Comparison of ENCODE assay signal across 20 cellular contexts in the genomic region with DNA sequence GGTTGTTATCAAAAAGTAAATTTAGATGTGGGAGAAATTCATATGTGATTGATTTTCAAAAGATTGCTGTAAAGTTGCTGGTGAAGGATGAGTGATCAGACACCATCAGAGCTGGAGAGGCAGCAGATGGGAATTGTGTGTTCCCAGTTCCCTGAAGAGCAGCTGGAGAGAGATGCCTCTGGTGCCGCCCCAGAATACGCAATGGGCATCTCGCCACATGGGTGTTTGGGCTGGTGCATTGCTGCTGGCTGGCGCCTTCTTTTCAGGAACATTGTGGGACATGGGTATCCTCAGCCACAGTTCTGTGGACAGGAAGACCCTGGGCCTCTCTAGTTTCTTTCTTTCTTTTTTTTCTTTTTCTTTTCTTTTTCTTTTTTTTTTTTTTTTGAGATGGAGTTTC. TPM values are rescaled to one million over a fixed set of nuclear protein-coding genes. Genes with fewer than 3 reads are reported as not detected.
DNase-seq lines count a peak whose midpoint lies in the region; ATAC-seq and TF ChIP-seq lines count a peak whose summit lies in the region.
"Had no signal": no experiment of that assay in that cellular context is flagged by ENCODE, and none has a peak within 500 bp of the region (broad histone marks: within the 10 kb centered on the region; RNA-seq: fewer than 3 reads in every experiment).

No MANE protein-coding gene starts in this region.

- peaks cover 14 to 26% of the 10 kb centered on the region in 2 experiments for H3K36me3 ChIP-seq in trophoblast cell (ENCODE audit: control insufficient read depth in 1 of 2, insufficient read depth in 2 of 2, low read length in 2 of 2)

- peaks cover 2% of the 10 kb centered on the region for H3K79me2 ChIP-seq in trophoblast cell (ENCODE audit: control insufficient read depth, insufficient read depth, low read length, poor library complexity)

- no peak overlapping the region for H2BK12ac ChIP-seq in trophoblast cell (ENCODE audit: low read length)

- H3K79me1 ChIP-seq in trophoblast cell (ENCODE audit: low read length): no peaks in the 10 kb centered on the region

- WGBS in trophoblast cell (ENCODE audit: extremely low coverage, insufficient coverage, insufficient read length): no CpG with 5 or more reads among the region's 4 CpGs

- peak overlapping the region; percentile 67 for H3K4me3 Mint-ChIP-seq in glutamatergic neuron (ENCODE audit: unreplicated experiment)
- H3K4me3 Mint-ChIP-seq: activated CD4-positive, alpha-beta T cell treated with anti-CD3 and anti-CD28 coated beads, Interleukin-2, amount 10 ng/mL, durations not matched to agents 7 days and 5 days; activated naive CD8-positive, alpha-beta T cell treated with anti-CD3 and anti-CD28 coated beads, Interleukin-2, amount 50 U/mL, for 24 hours; natural killer cell had no signal

- H2AFZ ChIP-seq in trophoblast cell (ENCODE audit: insufficient read depth, low read length, poor library complexity): no peak overlapping the region

- H2AK5ac ChIP-seq in trophoblast cell (ENCODE audit: low read length): no peak overlapping the region

- TF ChIP-seq CTCF in glutamatergic neuron (IDR thresholded peaks at IDR 0.05; ENCODE audit: partially characterized antibody, unreplicated experiment): no peak

- H3K27ac Mint-ChIP-seq in glutamatergic neuron (ENCODE audit: unreplicated experiment): peak overlapping the region; percentile 68
- H3K27ac Mint-ChIP-seq: activated CD4-positive, alpha-beta T cell treated with anti-CD3 and anti-CD28 coated beads, Interleukin-2, amount 10 ng/mL, durations not matched to agents 7 days and 5 days; activated naive CD8-positive, alpha-beta T cell treated with anti-CD3 and anti-CD28 coated beads, Interleukin-2, amount 50 U/mL, for 24 hours; natural killer cell had no signal

- no peak overlapping the region for H2BK5ac ChIP-seq in trophoblast cell (ENCODE audit: low read depth, low read length, poor library complexity)

- DNase-seq in D341Med (ENCODE audit: low spot score) (peak; percentile 49), NCI-H2171 (lab: John Stamatoyannopoulos, UW) (peak; percentile 13), glutamatergic neuron (no peak), trophoblast cell (no peak), COR-L47 (lab: John Stamatoyannopoulos, UW) (no peak), NCI-H510A treated with DMSO at 0.1 percent for 48 hours (lab: John Stamatoyannopoulos, UW) (no peak)
- DNase-seq: activated CD4-positive, alpha-beta T cell treated with anti-CD3 and anti-CD28 coated beads, Interleukin-2, amount 10 ng/mL, durations not matched to agents 7 days and 5 days; activated effector memory CD4-positive, alpha-beta T cell treated with Interleukin-2 at 50 U/mL for 16 hours; activated naive CD8-positive, alpha-beta T cell treated with anti-CD3 and anti-CD28 coated beads, Interleukin-2, amount 50 U/mL, for 24 hours; brain microvascular endothelial cell; DMS79 treated with DMSO at 0.1 percent for 48 hours; left colon; natural killer cell; NCI-H1436; stimulated activated CD4-positive, alpha-beta T cell treated with anti-CD3 and anti-CD28 coated beads, Interleukin-1b, Interleukin-23, amount 100 ng/mL, for 48 hours; T-helper 1 cell had no signal

- H4K8ac ChIP-seq in trophoblast cell (ENCODE audit: low read depth, low read length): no peak overlapping the region

- no peaks in the 10 kb centered on the region for H3K9me3 ChIP-seq in trophoblast cell (ENCODE audit: insufficient read depth, low read depth, low read length)
- H3K9me3 ChIP-seq: SJSA1 had no signal

- no peak overlapping the region for H3K14ac ChIP-seq in trophoblast cell (ENCODE audit: low read length)

- H3K4me1 ChIP-seq in trophoblast cell (ENCODE audit: control insufficient read depth in 1 of 2, insufficient read depth in 2 of 2, low read length in 2 of 2): peaks cover 2% of the 10 kb centered on the region in 2 experiments

- H3K36me3 Mint-ChIP-seq in glutamatergic neuron (ENCODE audit: unreplicated experiment): no peaks in the 10 kb centered on the region

- no peak overlapping the region for H3K18ac ChIP-seq in trophoblast cell (ENCODE audit: low read length)

- no peak overlapping the region for H4K12ac ChIP-seq in trophoblast cell (ENCODE audit: low read depth, low read length)

- no peak overlapping the region for H3K23ac ChIP-seq in trophoblast cell (ENCODE audit: low read length)

- H3K27me3 ChIP-seq in trophoblast cell (ENCODE audit: insufficient read depth, low read length): no peaks in the 10 kb centered on the region
- H3K27me3 ChIP-seq: brain microvascular endothelial cell, SJSA1 had no signal

- H3K4me1 Mint-ChIP-seq in glutamatergic neuron (ENCODE audit: low read depth, unreplicated experiment): peaks cover 12% of the 10 kb centered on the region

- no peak overlapping the region for H4K91ac ChIP-seq in trophoblast cell (ENCODE audit: low read depth, low read length)

- H3K27me3 Mint-ChIP-seq in glutamatergic neuron (ENCODE audit: unreplicated experiment): peaks cover 2% of the 10 kb centered on the region
- H3K27me3 Mint-ChIP-seq: activated CD4-positive, alpha-beta T cell treated with anti-CD3 and anti-CD28 coated beads, Interleukin-2, amount 10 ng/mL, durations not matched to agents 7 days and 5 days; activated naive CD8-positive, alpha-beta T cell treated with anti-CD3 and anti-CD28 coated beads, Interleukin-2, amount 50 U/mL, for 24 hours had no signal

- H3K27ac ChIP-seq in trophoblast cell (ENCODE audit: low read depth, low read length): no peak overlapping the region
- H3K27ac ChIP-seq: brain microvascular endothelial cell, SJSA1 had no signal

- no peaks in the 10 kb centered on the region for H3K9me3 Mint-ChIP-seq in glutamatergic neuron (ENCODE audit: unreplicated experiment)
- H3K9me3 Mint-ChIP-seq: activated CD4-positive, alpha-beta T cell treated with anti-CD3 and anti-CD28 coated beads, Interleukin-2, amount 10 ng/mL, durations not matched to agents 7 days and 5 days; activated naive CD8-positive, alpha-beta T cell treated with anti-CD3 and anti-CD28 coated beads, Interleukin-2, amount 50 U/mL, for 24 hours; natural killer cell had no signal

- H3K4me2 ChIP-seq in trophoblast cell (ENCODE audit: low read length): no peak overlapping the region

- peak overlapping the region; percentile 21 for H3K4ac ChIP-seq in trophoblast cell (ENCODE audit: low read depth, low read length)

- no peak overlapping the region for H3K4me3 ChIP-seq in trophoblast cell (ENCODE audit: low read depth, low read length)
- H3K4me3 ChIP-seq: GM12878, SJSA1 had no signal

- ATAC-seq in GM21529 (IDR thresholded peaks at IDR 0.05; ENCODE audit: unreplicated experiment): no peak
- ATAC-seq: activated naive CD8-positive, alpha-beta T cell treated with anti-CD3 and anti-CD28 coated beads, Interleukin-2, amount 50 U/mL, for 24 hours; GM12878; left colon; natural killer cell; Panc1 had no signal

- no peak overlapping the region for H2BK120ac ChIP-seq in trophoblast cell (ENCODE audit: insufficient read depth, low read length, poor library complexity)

- H3K9ac ChIP-seq in trophoblast cell (ENCODE audit: low read length): peak overlapping the region; percentile 43

RNA-seq across cellular contexts. Expression of gene ATG4B, which starts 11.9 kb away (rescaled TPM):
- 115 TPM for total RNA-seq in glutamatergic neuron (ENCODE audit: unreplicated experiment)
- 76.3 and 77.4 TPM in 2 replicates for polyA plus RNA-seq in trophoblast cell (2013)

RNA-seq across cellular contexts. Expression of gene THAP4, which starts 12.5 kb away (rescaled TPM):
- total RNA-seq in glutamatergic neuron (ENCODE audit: unreplicated experiment): 32.4 TPM
- polyA plus RNA-seq in trophoblast cell (2013): 45.4 and 47.2 TPM in 2 replicates

RNA-seq across cellular contexts. Expression of gene DTYMK, which starts 37.2 kb away (rescaled TPM):
- 32.8 TPM for total RNA-seq in glutamatergic neuron (ENCODE audit: unreplicated experiment)
- 37.3 and 38.1 TPM in 2 replicates for polyA plus RNA-seq in trophoblast cell (2013)

RNA-seq across cellular contexts. Expression of gene ING5, which starts 52.4 kb away (rescaled TPM):
- 38.3 TPM for total RNA-seq in glutamatergic neuron (ENCODE audit: unreplicated experiment)
- polyA plus RNA-seq in trophoblast cell (2013): 12.8 and 13.8 TPM in 2 replicates

Comparison
In these comparisons a context has a peak if more than half of its experiments do, and no peak if none do; other contexts are left out.
1. DNase-seq: peak in D341Med (single experiment) and NCI-H2171 (single experiment); none in glutamatergic neuron (single experiment), trophoblast cell (0 of 2), COR-L47 (single experiment) and NCI-H510A treated with DMSO at 0.1 percent for 48 hours (single experiment).